21 cellular contexts compared by ENCODE assay signal in genomic region chr20:24332956-24333355, GRCh38.
"Had no signal": no experiment of that assay in that cellular context is flagged by ENCODE, and none has a peak within 500 bp of the region (broad histone marks: within the 10 kb centered on the region; RNA-seq: fewer than 3 reads in every experiment).

No MANE protein-coding gene starts in this region.

- H3K4me3 ChIP-seq: colonic mucosa, gastrocnemius medialis, lung, mucosa of descending colon, pancreas, right lobe of liver, thoracic aorta, tibial nerve, upper lobe of left lung had no signal

- H3K4me1 ChIP-seq: colonic mucosa, gastrocnemius medialis, pancreas, right lobe of liver, tibial nerve, upper lobe of left lung had no signal

- H3K36me3 ChIP-seq: colonic mucosa, gastrocnemius medialis, neutrophil, pancreas, right lobe of liver, thoracic aorta, tibial nerve, upper lobe of left lung had no signal

- H3K27ac ChIP-seq: colonic mucosa, gastrocnemius medialis, neutrophil, pancreas, right lobe of liver, thoracic aorta, tibial nerve, upper lobe of left lung had no signal

- H3K9me3 ChIP-seq: colonic mucosa, gastrocnemius medialis, mucosa of descending colon, neutrophil, pancreas, right lobe of liver, thoracic aorta, tibial nerve, upper lobe of left lung had no signal

- DNase-seq: colonic mucosa; effector memory CD4-positive, alpha-beta T cell; gastrocnemius medialis; head of caudate nucleus; kidney; mesenchymal stem cell; mucosa of descending colon; naive B cell; pancreas; right lobe of liver; small intestine; stimulated activated CD4-positive, alpha-beta T cell treated with anti-CD3 and anti-CD28 coated beads, Interleukin-15, amount 100 ng/mL, for 24 hours; stimulated activated CD4-positive, alpha-beta T cell treated with anti-CD3 and anti-CD28 coated beads, Interleukin-2, amount 100 ng/mL, for 48 hours; stimulated activated naive B cell treated with anti-CD40 and anti-IgM and Interleukin-4, amounts not matched to agents 10 μg/mL and 1 μg/mL and 100 μg/mL, for 72 hours; upper lobe of left lung had no signal

- H3K27me3 ChIP-seq: colonic mucosa, gastrocnemius medialis, neutrophil, pancreas, right lobe of liver, tibial nerve, upper lobe of left lung had no signal

- ATAC-seq: gastrocnemius medialis; left lobe of liver; mucosa of descending colon; natural killer cell treated with Interleukin-12 subunit alpha and Interleukin-12 subunit beta and Interleukin-15 and Interleukin-18, amount 100 ng/mL, for 72 hours; pancreas; right lobe of liver; stimulated activated naive B cell treated with anti-CD40 and anti-IgM and Interleukin-4, amounts not matched to agents 10 μg/mL and 1 μg/mL and 100 μg/mL, for 72 hours had no signal
